31 cellular contexts compared by ENCODE assay signal in the genomic region with DNA sequence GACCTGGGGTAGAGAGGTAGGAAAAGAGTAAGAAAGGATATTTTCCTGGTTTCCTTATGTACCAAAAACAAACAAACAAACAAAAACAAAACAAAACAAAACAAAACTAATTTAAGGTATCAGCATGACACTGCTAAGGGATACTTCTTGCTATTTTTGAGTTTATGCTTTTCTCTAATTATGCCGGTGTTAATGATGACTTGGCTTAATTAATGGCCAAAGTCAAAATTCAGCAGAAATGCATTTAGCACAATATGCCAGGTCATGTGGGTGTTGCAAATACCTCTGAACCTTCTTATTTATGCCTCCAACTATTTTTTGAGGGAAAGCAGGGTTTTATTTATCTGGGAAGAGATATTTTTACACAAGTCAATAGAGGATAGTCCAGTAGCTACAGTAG. TPM values are rescaled to one million over a fixed set of nuclear protein-coding genes. Genes with fewer than 3 reads are reported as not detected.
"Had no signal": no experiment of that assay in that cellular context is flagged by ENCODE, and none has a peak within 500 bp of the region (broad histone marks: within the 10 kb centered on the region; RNA-seq: fewer than 3 reads in every experiment).

No MANE protein-coding gene starts in this region.

- DNase-seq: natural killer cell; occipital lobe; ovary; posterior cingulate gyrus; psoas muscle; right cardiac atrium; spleen; stimulated activated CD4-positive, alpha-beta T cell treated with anti-CD3 and anti-CD28 coated beads, Interleukin-12 subunit alpha, Interleukin-12 subunit beta, amount 100 ng/mL, for 4 hours; stimulated activated CD4-positive, alpha-beta T cell treated with anti-CD3 and anti-CD28 coated beads, Interleukin-1b, Interleukin-23, amount 100 ng/mL, for 48 hours; stimulated activated CD4-positive, alpha-beta T cell treated with anti-CD3 and anti-CD28 coated beads, Interleukin-4, amount 100 ng/mL, for 1 hour; stimulated activated CD4-positive, alpha-beta T cell treated with anti-CD3 and anti-CD28 coated beads, Interleukin-4, amount 100 ng/mL, for 4 hours; stimulated activated CD8-positive, alpha-beta memory T cell treated with anti-CD3 and anti-CD28 coated beads, Interleukin-4, amount 100 ng/mL, for 48 hours; stimulated activated naive CD4-positive, alpha-beta T cell; stimulated activated naive CD8-positive, alpha-beta T cell treated with anti-CD3 and anti-CD28 coated beads, Interleukin-15, amount 100 ng/mL, for 72 hours; stimulated activated naive CD8-positive, alpha-beta T cell treated with anti-CD3 and anti-CD28 coated beads, Interleukin-15, Interleukin-2, amounts not matched to agents 100 U/mL and 50 U/mL, for 24 hours; substantia nigra; testis; tibial artery; transverse colon; upper lobe of right lung; uterus had no signal

- H3K36me3 ChIP-seq: neural progenitor cell, ovary, spleen, suprapubic skin, tibial artery, transverse colon, upper lobe of right lung, uterus had no signal

- H2AFZ ChIP-seq: neural progenitor cell, parathyroid adenoma had no signal

- H3K9me3 ChIP-seq: ovary, psoas muscle, spleen, suprapubic skin, testis, tibial artery, transverse colon, upper lobe of right lung, uterus had no signal

- H3K4me3 Mint-ChIP-seq: natural killer cell; nephron; neural progenitor cell; stimulated activated memory B cell treated with anti-CD40 and anti-IgM and Interleukin-4, amounts not matched to agents 10 μg/mL and 1 μg/mL and 100 μg/mL, for 72 hours; stimulated activated naive CD8-positive, alpha-beta T cell treated with anti-CD3 and anti-CD28 coated beads, Interleukin-15, amount 100 ng/mL, for 72 hours; type B pancreatic cell had no signal

- H3K27ac ChIP-seq: neural progenitor cell, ovary, parathyroid adenoma, psoas muscle, skin epidermis, spleen, suprapubic skin, testis, tibial artery, transverse colon, upper lobe of right lung, uterus had no signal

- H3K4me3 ChIP-seq: neural progenitor cell, ovary, psoas muscle, skin epidermis, smooth muscle cell, spleen, suprapubic skin, testis, tibial artery, transverse colon, upper lobe of right lung, uterus had no signal

- H3K9me3 Mint-ChIP-seq: nephron; neural progenitor cell; stimulated activated memory B cell treated with anti-CD40 and anti-IgM and Interleukin-4, amounts not matched to agents 10 μg/mL and 1 μg/mL and 100 μg/mL, for 72 hours; type B pancreatic cell had no signal

- ATAC-seq: natural killer cell; psoas muscle; right cardiac atrium; sciatic nerve; stimulated activated memory B cell treated with anti-CD40 and anti-IgM and Interleukin-4, amounts not matched to agents 10 μg/mL and 1 μg/mL and 100 μg/mL, for 72 hours; stimulated activated naive CD8-positive, alpha-beta T cell treated with anti-CD3 and anti-CD28 coated beads, Interleukin-15, amount 100 ng/mL, for 72 hours; stimulated activated naive CD8-positive, alpha-beta T cell treated with anti-CD3 and anti-CD28 coated beads, Interleukin-15, Interleukin-2, amounts not matched to agents 100 U/mL and 50 U/mL, for 24 hours; upper lobe of right lung had no signal

- H3K36me3 Mint-ChIP-seq: neural progenitor cell; stimulated activated memory B cell treated with anti-CD40 and anti-IgM and Interleukin-4, amounts not matched to agents 10 μg/mL and 1 μg/mL and 100 μg/mL, for 72 hours; type B pancreatic cell had no signal

- H3K4me1 Mint-ChIP-seq: natural killer cell; stimulated activated memory B cell treated with anti-CD40 and anti-IgM and Interleukin-4, amounts not matched to agents 10 μg/mL and 1 μg/mL and 100 μg/mL, for 72 hours; stimulated activated naive CD8-positive, alpha-beta T cell treated with anti-CD3 and anti-CD28 coated beads, Interleukin-15, amount 100 ng/mL, for 72 hours had no signal

- H3K4me1 ChIP-seq: neural progenitor cell, parathyroid adenoma, psoas muscle, spleen, testis, upper lobe of right lung, uterus had no signal

- H3K9ac ChIP-seq: neural progenitor cell, parathyroid adenoma had no signal

- H3K4me2 ChIP-seq: neural progenitor cell, smooth muscle cell had no signal

- H3K27me3 ChIP-seq: ovary, testis had no signal

RNA-seq across cellular contexts. Expression of gene CHST9, which starts 3.2 kb away (rescaled TPM):
- total RNA-seq: natural killer cell, osteoblast, smooth muscle cell had no signal
- polyA plus RNA-seq: smooth muscle cell had no signal
